19 cellular contexts compared by ENCODE assay signal in the genomic region with DNA sequence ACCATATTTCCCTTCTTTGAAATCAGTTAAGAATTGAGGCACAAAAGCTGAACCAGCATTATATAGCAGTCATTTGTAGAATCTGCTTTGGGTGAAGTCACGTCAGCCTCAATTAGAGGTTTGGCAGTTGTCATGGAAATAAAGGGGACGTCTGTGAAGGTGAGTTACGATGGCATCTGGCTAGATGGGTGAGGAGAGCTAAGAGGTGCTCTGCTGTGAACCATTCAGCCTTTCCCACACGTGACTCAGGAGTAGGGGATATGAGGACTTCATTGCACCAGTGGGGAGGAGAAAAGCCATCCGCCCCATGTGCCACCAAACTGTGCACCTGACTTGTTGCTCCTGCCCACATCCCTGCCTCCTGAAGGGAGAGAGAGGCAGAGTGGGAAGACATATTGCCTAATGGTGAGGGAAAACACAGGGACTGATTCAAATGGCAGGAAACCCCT. TPM values are rescaled to one million over a fixed set of nuclear protein-coding genes. Genes with fewer than 3 reads are reported as not detected.
DNase-seq lines count a peak whose midpoint lies in the region; ATAC-seq, FAIRE-seq and TF ChIP-seq lines count a peak whose summit lies in the region.
"Had no signal": no experiment of that assay in that cellular context is flagged by ENCODE, and none has a peak within 500 bp of the region (broad histone marks: within the 10 kb centered on the region; RNA-seq: fewer than 3 reads in every experiment).

No MANE protein-coding gene starts in this region.

- no peak for TF ChIP-seq EP300 in HepG2 (IDR thresholded peaks at IDR 0.05; ENCODE audit: low read depth in 2 of 2, low read length in 2 of 2)
- no peak for TF ChIP-seq EP300 in HepG2 (CRISPR knock-in tag; IDR thresholded peaks at IDR 0.05; ENCODE audit: borderline replicate concordance)

- H3K36me3 ChIP-seq in HepG2 (replicated peaks in 1 of 2; ENCODE audit: control insufficient read depth in 1 of 2, insufficient read depth in 2 of 2, low read length in 2 of 2), result peaks cover 0 to 19% of the 10 kb centered on the region in 2 experiments; a peak in 3 of 5 replicates
- peaks cover 0 to 33% (median 14%) of the 10 kb centered on the region in 4 donors for H3K36me3 ChIP-seq in right lobe of liver

- H2AFZ ChIP-seq in HepG2 (ENCODE audit: low read length), result no peak overlapping the region

- H3K27me3 ChIP-seq in HepG2 (ENCODE audit: control insufficient read depth in 1 of 2, insufficient read depth in 2 of 2, low read length in 2 of 2), result no peaks in the 10 kb centered on the region
- no peaks in the 10 kb centered on the region for H3K27me3 ChIP-seq in right lobe of liver
- H3K27me3 ChIP-seq: BE2C, Peyer's patch had no signal

- peaks cover 13% of the 10 kb centered on the region for H3K79me2 ChIP-seq in HepG2 (ENCODE audit: insufficient read depth, low read length)

- H3K4me1 ChIP-seq in HepG2 (ENCODE audit: insufficient read depth, low read length) (peaks cover 32% of the 10 kb centered on the region), right lobe of liver (peaks cover 0 to 17% (median 7%) of the 10 kb centered on the region in 4 donors)

- intact Hi-C loops in HepG2 (cut with micrococcal nuclease; ENCODE audit: unreplicated experiment) (loop anchor here (5.0 kb wide), 1 partner anchor 262 kb away; no protein-coding TSS in a partner anchor), right lobe of liver (cut with DNase I) (no loop called here)

- POLR2A ChIA-PET in HepG2 (lab: Yijun Ruan, JAX), result no interaction called here
- POLR2A ChIA-PET in RWPE1 (lab: Yijun Ruan, JAX; ENCODE audit: low non-redundant PET), result interaction anchor here (0.6 kb wide), 1 partner anchor 479 kb away, joined by 3 read pairs; no protein-coding TSS in a partner anchor

- H4K20me1 ChIP-seq in HepG2 (ENCODE audit: insufficient read depth, low read length), result no peaks in the 10 kb centered on the region

- no peak overlapping the region for H3K4me2 ChIP-seq in HepG2 (ENCODE audit: low read depth, low read length)

- H3K27me3 Mint-ChIP-seq in effector memory CD8-positive, alpha-beta T cell, result no peaks in the 10 kb centered on the region
- H3K27me3 Mint-ChIP-seq: activated naive CD8-positive, alpha-beta T cell treated with anti-CD3 and anti-CD28 coated beads, Interleukin-2, amount 10 ng/mL, durations not matched to agents 7 days and 5 days had no signal

- H3K27ac Mint-ChIP-seq in effector memory CD8-positive, alpha-beta T cell, result peak overlapping the region; percentile 4 to 36

- H3K4me3 ChIP-seq in HepG2 (replicated peaks in 1 of 3; ENCODE audit: insufficient read depth in 1 of 3, low read depth in 2 of 3, low read length in 3 of 3) (no peak overlapping the region), right lobe of liver (no peak overlapping the region)
- H3K4me3 ChIP-seq: mucosa of descending colon, Peyer's patch had no signal

- TF ChIP-seq CTCF in HepG2 (CRISPR knock-in tag; IDR thresholded peaks at IDR 0.05) (no peak), right lobe of liver (IDR thresholded peaks at IDR 0.05) (no peak), RWPE1 (conservative IDR thresholded peaks at IDR 0.05; ENCODE audit: low read depth) (no peak)

- no peak for TF ChIP-seq POLR2A in HepG2 (IDR thresholded peaks at IDR 0.05; ENCODE audit: insufficient read depth in 1 of 2, low read depth in 2 of 2, low read length in 2 of 2)
- TF ChIP-seq POLR2A in right lobe of liver (IDR thresholded peaks at IDR 0.05), result no peak

- H3K9ac ChIP-seq in HepG2 (ENCODE audit: insufficient read depth, low read depth, low read length), result no peak overlapping the region

- CTCF ChIA-PET in HepG2 (lab: Yijun Ruan, JAX; ENCODE audit: low intra/inter-chr PET ratio, low total read pairs) (no interaction called here), RWPE1 (lab: Yijun Ruan, JAX) (interaction anchor here (0.7 kb wide), 2 partner anchors 49 to 558 kb away, joined by 4 read pairs; no protein-coding TSS in a partner anchor)

- no peak for TF ChIP-seq RAD21 in HepG2 (CRISPR knock-in tag; IDR thresholded peaks at IDR 0.05)

- no peak for DNase-seq in HepG2 (ENCODE audit: low spot score)
- DNase-seq in right lobe of liver, result no peak
- DNase-seq in RWPE1 (ENCODE audit: low spot score), result no peak
- DNase-seq in effector memory CD8-positive, alpha-beta T cell, result no peak
- no peak for DNase-seq in DMS79 treated with DMSO at 0.1 percent for 48 hours (lab: John Stamatoyannopoulos, UW)
- no peak for DNase-seq in SW 1271 (lab: John Stamatoyannopoulos, UW)
- no peak for DNase-seq in NCI-H1092 (lab: John Stamatoyannopoulos, UW)
- DNase-seq: activated CD4-positive, alpha-beta T cell treated with anti-CD3 and anti-CD28 coated beads, Interleukin-2, amount 50 U/mL, for 48 hours; activated naive CD8-positive, alpha-beta T cell treated with anti-CD3 and anti-CD28 coated beads, Interleukin-2, amount 10 ng/mL, durations not matched to agents 7 days and 5 days; BE2C; cerebellar nuclear complex; GOT3; mucosa of descending colon; NCI-H1048; Peyer's patch; stimulated activated CD4-positive, alpha-beta T cell treated with anti-CD3 and anti-CD28 coated beads, Interleukin-2, amount 100 ng/mL, for 24 hours; trophoblast cell had no signal

- no peaks in the 10 kb centered on the region for H3K9me3 Mint-ChIP-seq in effector memory CD8-positive, alpha-beta T cell
- H3K9me3 Mint-ChIP-seq: activated naive CD8-positive, alpha-beta T cell treated with anti-CD3 and anti-CD28 coated beads, Interleukin-2, amount 10 ng/mL, durations not matched to agents 7 days and 5 days had no signal

- H3K4me3 Mint-ChIP-seq in effector memory CD8-positive, alpha-beta T cell, result no peak overlapping the region
- H3K4me3 Mint-ChIP-seq: activated naive CD8-positive, alpha-beta T cell treated with anti-CD3 and anti-CD28 coated beads, Interleukin-2, amount 10 ng/mL, durations not matched to agents 7 days and 5 days had no signal

- in situ Hi-C loops in HepG2 (cut with HindIII; ENCODE audit: extremely low pct_ligation_motif_present, low pct_unique_long_range_greater_than_20kb), result loop anchor here (10.0 kb wide), 1 partner anchor 469 kb away; the partner anchor contains the start of gene RPS17

- ATAC-seq in HepG2, result no peak
- no peak for ATAC-seq in right lobe of liver
- ATAC-seq in effector memory CD8-positive, alpha-beta T cell (replicated peaks), result no peak
- ATAC-seq: mucosa of descending colon had no signal

- peaks cover 49% of the 10 kb centered on the region for H3K36me3 Mint-ChIP-seq in effector memory CD8-positive, alpha-beta T cell (ENCODE audit: insufficient read depth)

- H3K4me1 Mint-ChIP-seq in effector memory CD8-positive, alpha-beta T cell (ENCODE audit: low read depth in 2 of 2), result peaks cover 36 to 42% of the 10 kb centered on the region in 2 donors

- no peak for FAIRE-seq in HepG2 (lab: Jason Lieb, UNC)
- FAIRE-seq: GM18507, islet of Langerhans had no signal

- BruUV-seq in HepG2 (replicated peaks; lab: Mats Ljungman, UMichigan), result no TSS peak

- H3K27ac ChIP-seq in HepG2 (ENCODE audit: extremely low read length, insufficient read depth, low read length) (no peak overlapping the region), right lobe of liver (no peak overlapping the region), RWPE1 (0 out of 2 replicates have a peak overlapping the region, but pooled peaks have one; percentile 23)
- H3K27ac ChIP-seq: Peyer's patch had no signal

- WGBS in HepG2 (ENCODE audit: low lambda C conversion rate), result 98% methylated on average over 5 of the region's 5 CpGs
- 75% methylated on average over 2 of the region's 5 CpGs for WGBS in right lobe of liver (ENCODE audit: insufficient coverage, low coverage, low lambda C conversion rate, missing lambda C conversion rate)

- H3K9me3 ChIP-seq in HepG2 (ENCODE audit: low read length) (no peaks in the 10 kb centered on the region), right lobe of liver (no peaks in the 10 kb centered on the region)
- H3K9me3 ChIP-seq: BE2C, mucosa of descending colon, Peyer's patch had no signal

RNA-seq across cellular contexts. Expression of gene C15orf40, which starts 2.8 kb away (rescaled TPM):
- total RNA-seq in HepG2 (2016; rRNA removed; fragmentation: Illumina TruSeq; extraction: Trizol), result 24.0 and 25.5 TPM in 2 replicates
- total RNA-seq in HepG2 (2016; cell fraction: cytosol; rRNA removed; fragmentation: Illumina TruSeq; extraction: Trizol; ENCODE audit: low read depth), result 30.8 and 39.8 TPM in 2 replicates
- 25.7 and 25.9 TPM in 2 replicates for total RNA-seq in HepG2 (2016; cell fraction: insoluble cytoplasmic fraction; rRNA removed; fragmentation: Illumina TruSeq; extraction: Trizol)
- total RNA-seq in HepG2 (2016; cell fraction: membrane; rRNA removed; fragmentation: Illumina TruSeq; extraction: Trizol), result 36.4 and 42.2 TPM in 2 replicates
- total RNA-seq in HepG2 (2016; cell fraction: nucleus; rRNA removed; fragmentation: Illumina TruSeq; extraction: Trizol), result 13.1 and 15.9 TPM in 2 replicates
- polyA plus RNA-seq in HepG2 (2011; rRNA removed), result 26.3 and 31.7 TPM in 2 replicates
- polyA plus RNA-seq in HepG2 (2011; cell fraction: cytosol; rRNA removed), result 23.2 and 25.9 TPM in 2 replicates
- 12.8 and 15.4 TPM in 2 replicates for polyA plus RNA-seq in HepG2 (2011; cell fraction: nucleus; rRNA removed)
- polyA plus RNA-seq in HepG2 (2012), result 17.2 and 19.2 TPM in 2 replicates
- polyA plus RNA-seq in HepG2 (2016; cell fraction: cytosol; fragmentation: Illumina TruSeq; extraction: Trizol; ENCODE audit: low read depth), result 44.3 and 51.0 TPM in 2 replicates
- polyA plus RNA-seq in HepG2 (2016; cell fraction: insoluble cytoplasmic fraction; fragmentation: Illumina TruSeq; extraction: Trizol; ENCODE audit: low read depth), result 28.8 and 33.4 TPM in 2 replicates
- 35.5 and 38.7 TPM in 2 replicates for polyA plus RNA-seq in HepG2 (2016; cell fraction: membrane; fragmentation: Illumina TruSeq; extraction: Trizol; ENCODE audit: low read depth)
- 22.3 and 28.3 TPM in 2 replicates for polyA plus RNA-seq in HepG2 (2016; cell fraction: nucleus; fragmentation: Illumina TruSeq; extraction: Trizol; ENCODE audit: insufficient read depth, low read depth)
- 27.9 and 55.6 TPM in 2 replicates for polyA minus RNA-seq in HepG2 (2011; rRNA and poly(A)+ RNA removed; ENCODE audit: low replicate concordance)
- 4.3 and 8.2 TPM in 2 replicates for polyA minus RNA-seq in HepG2 (2011; cell fraction: cytosol; rRNA and poly(A)+ RNA removed)
- polyA minus RNA-seq in HepG2 (2011; cell fraction: nucleus; rRNA and poly(A)+ RNA removed), result 32.2 TPM in 2 replicates
- total RNA-seq in right lobe of liver, result 10 to 100 TPM in 1 of 6 experiments, 1 to 10 TPM in 5; 7.1 to 10.7 (median 8.6) TPM

RNA-seq across cellular contexts. Expression of gene RAMAC, which starts 28.2 kb away (rescaled TPM):
- total RNA-seq in HepG2 (2016; rRNA removed; fragmentation: Illumina TruSeq; extraction: Trizol) (45.9 and 71.7 TPM in 2 replicates), right lobe of liver (10 to 100 TPM in 5 of 6 experiments, 1 to 10 TPM in 1; 8.1 to 13.5 (median 11.5) TPM)
- total RNA-seq in HepG2 (2016; cell fraction: cytosol; rRNA removed; fragmentation: Illumina TruSeq; extraction: Trizol; ENCODE audit: low read depth), result 9.0 and 12.2 TPM in 2 replicates
- 48.3 and 73.9 TPM in 2 replicates for total RNA-seq in HepG2 (2016; cell fraction: insoluble cytoplasmic fraction; rRNA removed; fragmentation: Illumina TruSeq; extraction: Trizol)
- total RNA-seq in HepG2 (2016; cell fraction: membrane; rRNA removed; fragmentation: Illumina TruSeq; extraction: Trizol), result 17.5 and 17.8 TPM in 2 replicates
- total RNA-seq in HepG2 (2016; cell fraction: nucleus; rRNA removed; fragmentation: Illumina TruSeq; extraction: Trizol), result 16.0 and 16.2 TPM in 2 replicates
- polyA plus RNA-seq in HepG2 (2011; rRNA removed), result 20.3 and 22.2 TPM in 2 replicates
- 18.3 and 26.0 TPM in 2 replicates for polyA plus RNA-seq in HepG2 (2011; cell fraction: cytosol; rRNA removed)
- 2.8 and 4.1 TPM in 2 replicates for polyA plus RNA-seq in HepG2 (2011; cell fraction: nucleus; rRNA removed)
- 20.3 and 23.8 TPM in 2 replicates for polyA plus RNA-seq in HepG2 (2012)
- polyA plus RNA-seq in HepG2 (2016; cell fraction: cytosol; fragmentation: Illumina TruSeq; extraction: Trizol; ENCODE audit: low read depth), result 7.3 and 8.8 TPM in 2 replicates
- polyA plus RNA-seq in HepG2 (2016; cell fraction: insoluble cytoplasmic fraction; fragmentation: Illumina TruSeq; extraction: Trizol; ENCODE audit: low read depth), result 67.2 and 70.6 TPM in 2 replicates
- polyA plus RNA-seq in HepG2 (2016; cell fraction: membrane; fragmentation: Illumina TruSeq; extraction: Trizol; ENCODE audit: low read depth), result 12.0 and 12.7 TPM in 2 replicates
- 23.3 and 25.8 TPM in 2 replicates for polyA plus RNA-seq in HepG2 (2016; cell fraction: nucleus; fragmentation: Illumina TruSeq; extraction: Trizol; ENCODE audit: insufficient read depth, low read depth)
- polyA minus RNA-seq in HepG2 (2011; rRNA and poly(A)+ RNA removed; ENCODE audit: low replicate concordance), result 5.7 and 6.7 TPM in 2 replicates
- 11.7 and 12.0 TPM in 2 replicates for polyA minus RNA-seq in HepG2 (2011; cell fraction: cytosol; rRNA and poly(A)+ RNA removed)
- polyA minus RNA-seq in HepG2 (2011; cell fraction: nucleus; rRNA and poly(A)+ RNA removed), result 6.4 and 6.8 TPM in 2 replicates

RNA-seq across cellular contexts. Expression of gene BTBD1, which starts 52.8 kb away (rescaled TPM):
- total RNA-seq in HepG2 (2016; rRNA removed; fragmentation: Illumina TruSeq; extraction: Trizol) (53.9 and 73.8 TPM in 2 replicates), right lobe of liver (10 to 100 TPM; 15.7 to 49.9 (median 24.2) TPM)
- total RNA-seq in HepG2 (2016; cell fraction: cytosol; rRNA removed; fragmentation: Illumina TruSeq; extraction: Trizol; ENCODE audit: low read depth), result 13.6 and 15.2 TPM in 2 replicates
- total RNA-seq in HepG2 (2016; cell fraction: insoluble cytoplasmic fraction; rRNA removed; fragmentation: Illumina TruSeq; extraction: Trizol), result 53.8 and 73.4 TPM in 2 replicates
- 46.1 and 47.0 TPM in 2 replicates for total RNA-seq in HepG2 (2016; cell fraction: membrane; rRNA removed; fragmentation: Illumina TruSeq; extraction: Trizol)
- total RNA-seq in HepG2 (2016; cell fraction: nucleus; rRNA removed; fragmentation: Illumina TruSeq; extraction: Trizol), result 30.5 and 36.6 TPM in 2 replicates
- polyA plus RNA-seq in HepG2 (2011; rRNA removed), result 29.3 and 32.1 TPM in 2 replicates
- polyA plus RNA-seq in HepG2 (2011; cell fraction: cytosol; rRNA removed), result 15.5 and 22.7 TPM in 2 replicates
- polyA plus RNA-seq in HepG2 (2011; cell fraction: nucleus; rRNA removed), result 16.1 and 16.9 TPM in 2 replicates
- 29.1 and 30.1 TPM in 2 replicates for polyA plus RNA-seq in HepG2 (2012)
- 8.4 and 9.7 TPM in 2 replicates for polyA plus RNA-seq in HepG2 (2016; cell fraction: cytosol; fragmentation: Illumina TruSeq; extraction: Trizol; ENCODE audit: low read depth)
- 64.4 and 68.4 TPM in 2 replicates for polyA plus RNA-seq in HepG2 (2016; cell fraction: insoluble cytoplasmic fraction; fragmentation: Illumina TruSeq; extraction: Trizol; ENCODE audit: low read depth)
- polyA plus RNA-seq in HepG2 (2016; cell fraction: membrane; fragmentation: Illumina TruSeq; extraction: Trizol; ENCODE audit: low read depth), result 26.9 and 28.8 TPM in 2 replicates
- polyA plus RNA-seq in HepG2 (2016; cell fraction: nucleus; fragmentation: Illumina TruSeq; extraction: Trizol; ENCODE audit: insufficient read depth, low read depth), result 37.4 and 40.1 TPM in 2 replicates
- 24.0 and 76.6 TPM in 2 replicates for polyA minus RNA-seq in HepG2 (2011; rRNA and poly(A)+ RNA removed; ENCODE audit: low replicate concordance)
- 36.8 and 38.1 TPM in 2 replicates for polyA minus RNA-seq in HepG2 (2011; cell fraction: cytosol; rRNA and poly(A)+ RNA removed)
- polyA minus RNA-seq in HepG2 (2011; cell fraction: nucleus; rRNA and poly(A)+ RNA removed), result 38.5 and 46.7 TPM in 2 replicates
